In genomic region chr7:3245077-3245476, GRCh38 we compare ENCODE assay signal across 1 cellular context.
TF ChIP-seq lines count a peak whose summit lies in the region.

No MANE protein-coding gene starts in this region.

TF ChIP-seq in HCT116, 20 proteins besides CTCF, POLR2A, EP300 and RAD21 (continued from another document):
- TF ChIP-seq EZH2phosphoT487 (IDR thresholded peaks at IDR 0.05; ENCODE audit: borderline replicate concordance) = no peak
- no peak for TF ChIP-seq ATF3 (IDR thresholded peaks at IDR 0.05)
